ENCODE assay signal across 18 cellular contexts in genomic region chr1:48466594-48466993, GRCh38. TPM values are rescaled to one million over a fixed set of nuclear protein-coding genes. Genes with fewer than 3 reads are reported as not detected.
DNase-seq lines count a peak whose midpoint lies in the region; ATAC-seq and TF ChIP-seq lines count a peak whose summit lies in the region.
"Had no signal": no experiment of that assay in that cellular context is flagged by ENCODE, and none has a peak within 500 bp of the region (broad histone marks: within the 10 kb centered on the region; RNA-seq: fewer than 3 reads in every experiment).

No MANE protein-coding gene starts in this region.

- WGBS in SK-N-SH (ENCODE audit: low lambda C conversion rate) = 55% methylated on average over 1 of the region's 1 CpG

- H3K36me3 Mint-ChIP-seq in GM23338 (ENCODE audit: low read depth) = 0 out of 3 replicates have a peak, but pooled peaks cover 2% of the 10 kb centered on the region
- H3K36me3 Mint-ChIP-seq: CD8-positive, alpha-beta T cell had no signal

- H3K36me3 ChIP-seq in SK-N-SH (replicated peaks in 1 of 2; ENCODE audit: control insufficient read depth in 1 of 2, insufficient read depth in 2 of 2, low read length in 1 of 2) (peaks cover 2 to 3% of the 10 kb centered on the region in 2 experiments), GM23338 (ENCODE audit: insufficient read depth) (no peaks in the 10 kb centered on the region), Karpas-422 (ENCODE audit: insufficient read depth, low read length) (no peaks in the 10 kb centered on the region)
- H3K36me3 ChIP-seq: BLaER1 treated with 17β-estradiol and CSF1 and Interleukin-3, amounts not matched to agents 10 nM and 100 nM had no signal

- H3K27me3 Mint-ChIP-seq in GM23338 (ENCODE audit: insufficient read depth, low read depth, poor library complexity) = peaks cover 6% of the 10 kb centered on the region
- H3K27me3 Mint-ChIP-seq: CD4-positive, alpha-beta T cell had no signal

- H3K9me2 ChIP-seq in SK-N-SH (no peaks in the 10 kb centered on the region), GM23338 (ENCODE audit: insufficient read depth) (no peaks in the 10 kb centered on the region), Karpas-422 (replicated peaks; ENCODE audit: insufficient read depth, low read length) (no peaks in the 10 kb centered on the region)

- no peaks in the 10 kb centered on the region; the same call in 2 of the 3 replicates for H3K9me3 Mint-ChIP-seq in GM23338
- H3K9me3 Mint-ChIP-seq: CD4-positive, alpha-beta T cell; CD8-positive, alpha-beta T cell had no signal

- H2AFZ ChIP-seq in SK-N-SH (ENCODE audit: low read depth) (no peak overlapping the region), GM23338 (no peak overlapping the region), Karpas-422 (ENCODE audit: low read length) (no peak overlapping the region)

- no peak overlapping the region for H3K4me3 ChIP-seq in SK-N-SH (ENCODE audit: low read depth in 2 of 2, low read length in 1 of 2)
- H3K4me3 ChIP-seq in GM23338 = no peak overlapping the region
- H3K4me3 ChIP-seq in Karpas-422 (ENCODE audit: low read length) = no peak overlapping the region
- H3K4me3 ChIP-seq: A549; BLaER1 treated with 17β-estradiol and CSF1 and Interleukin-3, amounts not matched to agents 10 nM and 100 nM had no signal

- TF ChIP-seq CTCF in SK-N-SH (IDR thresholded peaks at IDR 0.05) (no peak), GM23338 (conservative IDR thresholded peaks at IDR 0.05; ENCODE audit: low read depth in 2 of 2) (no peak)

- TF ChIP-seq EP300 in SK-N-SH (IDR thresholded peaks at IDR 0.05; ENCODE audit: borderline replicate concordance in 1 of 2, low read depth in 1 of 2, low read length in 1 of 2) = no peak

- H3F3A ChIP-seq in SK-N-SH (replicated peaks; ENCODE audit: insufficient read depth) (no peaks in the 10 kb centered on the region), GM23338 (replicated peaks; ENCODE audit: low read depth) (peaks cover 12% of the 10 kb centered on the region)

- ATAC-seq in SK-N-SH treated with all-trans-retinoic acid at 6 μM for 48 hours (no peak), GM23338 (no peak)
- ATAC-seq: A549; CD8-positive, alpha-beta T cell had no signal

- DNase-seq in SK-N-SH (no peak), GM23338 (ENCODE audit: low spot score) (no peak), superior temporal gyrus (ENCODE audit: extremely low spot score) (peak; percentile 9), Karpas-422 (no peak), NCI-H510A treated with DMSO at 0.1 percent for 48 hours (lab: John Stamatoyannopoulos, UW) (no peak)
- DNase-seq: AML-193; Caco-2; Calu3; CD4-positive, alpha-beta T cell; CD8-positive, alpha-beta T cell; DMS79 treated with DMSO at 0.1 percent for 48 hours; GF-D8 had no signal

- CTCF ChIA-PET in SK-N-SH (lab: Yijun Ruan, JAX) = no interaction called here

- H3K4me1 ChIP-seq in SK-N-SH (ENCODE audit: control insufficient read depth in 1 of 2, insufficient read depth in 2 of 2, low read depth in 1 of 2, low read length in 1 of 2) (peaks cover 14 to 23% of the 10 kb centered on the region in 2 experiments), GM23338 (ENCODE audit: insufficient read depth) (peaks cover 34% of the 10 kb centered on the region), Karpas-422 (ENCODE audit: low read length) (peaks cover 6% of the 10 kb centered on the region; the same call in 1 of the 2 replicates)
- H3K4me1 ChIP-seq: Caco-2 had no signal

- peaks cover 45% of the 10 kb centered on the region for H3K4me1 Mint-ChIP-seq in GM23338

- peak overlapping the region; percentile 74; the same call in 1 of the 2 replicates for H3K27ac Mint-ChIP-seq in GM23338
- H3K27ac Mint-ChIP-seq: B cell; CD4-positive, alpha-beta T cell; CD8-positive, alpha-beta T cell had no signal

- no peaks in the 10 kb centered on the region for H3K27me3 ChIP-seq in SK-N-SH (ENCODE audit: insufficient read depth)
- H3K27me3 ChIP-seq in GM23338 (ENCODE audit: insufficient read depth) = no peaks in the 10 kb centered on the region
- no peaks in the 10 kb centered on the region for H3K27me3 ChIP-seq in Karpas-422 (ENCODE audit: low read length)
- H3K27me3 ChIP-seq: BLaER1 treated with 17β-estradiol and CSF1 and Interleukin-3, amounts not matched to agents 10 nM and 100 nM had no signal

- H4K20me1 ChIP-seq in SK-N-SH (ENCODE audit: insufficient read depth) (no peaks in the 10 kb centered on the region), GM23338 (replicated peaks; ENCODE audit: insufficient read depth) (no peaks in the 10 kb centered on the region), Karpas-422 (ENCODE audit: insufficient read depth, low read depth, low read length) (no peaks in the 10 kb centered on the region)
- H4K20me1 ChIP-seq: BLaER1 treated with 17β-estradiol and CSF1 and Interleukin-3, amounts not matched to agents 10 nM and 100 nM had no signal

- no peak overlapping the region for H3K9ac ChIP-seq in SK-N-SH
- no peak overlapping the region for H3K9ac ChIP-seq in Karpas-422 (ENCODE audit: low read length)
- H3K9ac ChIP-seq: BLaER1 treated with 17β-estradiol and CSF1 and Interleukin-3, amounts not matched to agents 10 nM and 100 nM had no signal

- no peaks in the 10 kb centered on the region for H3K9me3 ChIP-seq in SK-N-SH
- no peaks in the 10 kb centered on the region for H3K9me3 ChIP-seq in Karpas-422 (ENCODE audit: low read length)
- H3K9me3 ChIP-seq: A549; BLaER1 treated with 17β-estradiol and CSF1 and Interleukin-3, amounts not matched to agents 10 nM and 100 nM; Caco-2 had no signal

- POLR2A ChIA-PET in SK-N-SH (lab: Yijun Ruan, JAX) = no interaction called here

- peaks cover 17% of the 10 kb centered on the region; the same call in 1 of the 2 replicates for H3K79me2 ChIP-seq in SK-N-SH (ENCODE audit: insufficient read depth)
- peaks cover 54% of the 10 kb centered on the region for H3K79me2 ChIP-seq in GM23338 (replicated peaks; ENCODE audit: insufficient read depth)
- no peaks in the 10 kb centered on the region for H3K79me2 ChIP-seq in Karpas-422 (ENCODE audit: low read length)

- H3K4me3 Mint-ChIP-seq in GM23338 = no peak overlapping the region
- H3K4me3 Mint-ChIP-seq: B cell; CD4-positive, alpha-beta T cell; CD8-positive, alpha-beta T cell had no signal

- no peak for TF ChIP-seq RAD21 in SK-N-SH (IDR thresholded peaks at IDR 0.05; ENCODE audit: low read length)

- H3K27ac ChIP-seq in SK-N-SH (ENCODE audit: low read depth in 2 of 2, low read length in 1 of 2) = no peak overlapping the region; a peak in 1 of 4 replicates
- H3K27ac ChIP-seq in GM23338 (ENCODE audit: low read depth) = no peak overlapping the region
- no peak overlapping the region for H3K27ac ChIP-seq in Karpas-422 (ENCODE audit: low read length)
- H3K27ac ChIP-seq: 22Rv1; A549; BLaER1 treated with 17β-estradiol and CSF1 and Interleukin-3, amounts not matched to agents 10 nM and 100 nM; C4-2B had no signal

- H3K4me2 ChIP-seq in SK-N-SH (no peak overlapping the region), GM23338 (no peak overlapping the region), Karpas-422 (ENCODE audit: low read depth, low read length, poor library complexity, severe bottlenecking) (no peak overlapping the region)
- H3K4me2 ChIP-seq: A549; BLaER1 treated with 17β-estradiol and CSF1 and Interleukin-3, amounts not matched to agents 10 nM and 100 nM had no signal

TF ChIP-seq in SK-N-SH, 30 proteins besides CTCF, POLR2A, EP300 and RAD21 (continues in another document):
- TF ChIP-seq GABPA (IDR thresholded peaks at IDR 0.05; ENCODE audit: low read depth) (no peak), NRF1 (IDR thresholded peaks at IDR 0.05; ENCODE audit: low read depth, low read length) (no peak), CHD2 (IDR thresholded peaks at IDR 0.05; ENCODE audit: low read length, partially characterized antibody) (no peak), USF2 (IDR thresholded peaks at IDR 0.05; ENCODE audit: borderline replicate concordance, low read depth, low read length) (no peak)

TF ChIP-seq in SK-N-SH treated with all-trans-retinoic acid at 6 μM for 48 hours, 23 proteins besides CTCF, POLR2A, EP300 and RAD21 (continues in another document):
- no peak for TF ChIP-seq CSRNP3 (CRISPR knock-in tag; IDR thresholded peaks at IDR 0.05)
- TF ChIP-seq ZNF565 (CRISPR knock-in tag; conservative IDR thresholded peaks at IDR 0.05; ENCODE audit: low read depth) = no peak
- no peak for TF ChIP-seq BACH2 (CRISPR knock-in tag; IDR thresholded peaks at IDR 0.05; ENCODE audit: borderline replicate concordance)

TF ChIP-seq in GM23338, 12 proteins besides CTCF, POLR2A, EP300 and RAD21:
- TF ChIP-seq NANOG (IDR thresholded peaks at IDR 0.05; ENCODE audit: borderline replicate concordance) = no peak
- no peak for TF ChIP-seq ETS1 (IDR thresholded peaks at IDR 0.05)
- no peak for TF ChIP-seq CREB1 (CRISPR knock-in tag; IDR thresholded peaks at IDR 0.05; ENCODE audit: low read depth)
- no peak for TF ChIP-seq JUNB (IDR thresholded peaks at IDR 0.05; ENCODE audit: unreplicated experiment)
- TF ChIP-seq ZNF114 (CRISPR knock-in tag; IDR thresholded peaks at IDR 0.05) = no peak
- no peak for TF ChIP-seq POLR2AphosphoS5 (IDR thresholded peaks at IDR 0.05; ENCODE audit: low read depth)
TF ChIP-seq in GM23338: peak in this region for 0.

RNA-seq across cellular contexts. Expression of gene SPATA6, which starts 5.4 kb away (rescaled TPM):
- 2.4 and 2.5 TPM in 2 replicates for polyA plus RNA-seq in SK-N-SH (2012; rRNA removed)
- polyA plus RNA-seq in SK-N-SH (2012; cell fraction: cytosol; rRNA removed) = 2.8 and 3.3 TPM in 2 replicates
- 2.4 and 4.8 TPM in 2 replicates for polyA plus RNA-seq in SK-N-SH (2012; cell fraction: nucleus; rRNA removed)
- 7.5 and 10.6 TPM in 2 replicates for total RNA-seq in GM23338 (2014; rRNA removed; shearing (Covaris generic))
- 10.9 and 13.3 TPM in 2 replicates for polyA plus RNA-seq in GM23338 (2016; fragmentation: Nextera tagmentation; extraction: Ambion mirVana)
- total RNA-seq in Karpas-422 (2014; rRNA removed; shearing (Covaris generic); ENCODE audit: low replicate concordance) = 0.30 TPM in 1 of 2 replicates, not detected in the other
